Comparison of ENCODE assay signal across 1 cellular context in the genomic region with DNA sequence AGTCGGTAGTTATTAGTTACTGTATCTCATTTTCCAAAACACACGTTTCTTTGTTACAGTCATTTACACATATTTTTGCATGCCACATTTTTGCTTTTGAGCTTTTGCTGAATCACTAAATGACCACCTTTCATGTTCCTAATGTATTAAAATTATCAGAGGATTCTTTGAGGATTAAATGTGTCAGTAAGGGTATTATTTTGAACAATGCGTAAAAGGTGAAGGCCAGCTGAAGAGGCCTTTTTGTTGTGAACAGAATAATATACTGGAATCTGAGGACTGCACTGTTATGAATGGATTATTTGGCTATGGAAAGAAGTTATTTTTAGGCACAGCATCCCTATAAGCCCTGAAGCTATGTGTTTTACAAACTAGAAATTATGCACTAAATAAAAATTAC.
TF ChIP-seq lines count a peak whose summit lies in the region.

No MANE protein-coding gene starts in this region.

TF ChIP-seq in GM23338, 12 proteins besides CTCF, POLR2A, EP300 and RAD21 (continued from another document):
- TF ChIP-seq, protein P1, sequence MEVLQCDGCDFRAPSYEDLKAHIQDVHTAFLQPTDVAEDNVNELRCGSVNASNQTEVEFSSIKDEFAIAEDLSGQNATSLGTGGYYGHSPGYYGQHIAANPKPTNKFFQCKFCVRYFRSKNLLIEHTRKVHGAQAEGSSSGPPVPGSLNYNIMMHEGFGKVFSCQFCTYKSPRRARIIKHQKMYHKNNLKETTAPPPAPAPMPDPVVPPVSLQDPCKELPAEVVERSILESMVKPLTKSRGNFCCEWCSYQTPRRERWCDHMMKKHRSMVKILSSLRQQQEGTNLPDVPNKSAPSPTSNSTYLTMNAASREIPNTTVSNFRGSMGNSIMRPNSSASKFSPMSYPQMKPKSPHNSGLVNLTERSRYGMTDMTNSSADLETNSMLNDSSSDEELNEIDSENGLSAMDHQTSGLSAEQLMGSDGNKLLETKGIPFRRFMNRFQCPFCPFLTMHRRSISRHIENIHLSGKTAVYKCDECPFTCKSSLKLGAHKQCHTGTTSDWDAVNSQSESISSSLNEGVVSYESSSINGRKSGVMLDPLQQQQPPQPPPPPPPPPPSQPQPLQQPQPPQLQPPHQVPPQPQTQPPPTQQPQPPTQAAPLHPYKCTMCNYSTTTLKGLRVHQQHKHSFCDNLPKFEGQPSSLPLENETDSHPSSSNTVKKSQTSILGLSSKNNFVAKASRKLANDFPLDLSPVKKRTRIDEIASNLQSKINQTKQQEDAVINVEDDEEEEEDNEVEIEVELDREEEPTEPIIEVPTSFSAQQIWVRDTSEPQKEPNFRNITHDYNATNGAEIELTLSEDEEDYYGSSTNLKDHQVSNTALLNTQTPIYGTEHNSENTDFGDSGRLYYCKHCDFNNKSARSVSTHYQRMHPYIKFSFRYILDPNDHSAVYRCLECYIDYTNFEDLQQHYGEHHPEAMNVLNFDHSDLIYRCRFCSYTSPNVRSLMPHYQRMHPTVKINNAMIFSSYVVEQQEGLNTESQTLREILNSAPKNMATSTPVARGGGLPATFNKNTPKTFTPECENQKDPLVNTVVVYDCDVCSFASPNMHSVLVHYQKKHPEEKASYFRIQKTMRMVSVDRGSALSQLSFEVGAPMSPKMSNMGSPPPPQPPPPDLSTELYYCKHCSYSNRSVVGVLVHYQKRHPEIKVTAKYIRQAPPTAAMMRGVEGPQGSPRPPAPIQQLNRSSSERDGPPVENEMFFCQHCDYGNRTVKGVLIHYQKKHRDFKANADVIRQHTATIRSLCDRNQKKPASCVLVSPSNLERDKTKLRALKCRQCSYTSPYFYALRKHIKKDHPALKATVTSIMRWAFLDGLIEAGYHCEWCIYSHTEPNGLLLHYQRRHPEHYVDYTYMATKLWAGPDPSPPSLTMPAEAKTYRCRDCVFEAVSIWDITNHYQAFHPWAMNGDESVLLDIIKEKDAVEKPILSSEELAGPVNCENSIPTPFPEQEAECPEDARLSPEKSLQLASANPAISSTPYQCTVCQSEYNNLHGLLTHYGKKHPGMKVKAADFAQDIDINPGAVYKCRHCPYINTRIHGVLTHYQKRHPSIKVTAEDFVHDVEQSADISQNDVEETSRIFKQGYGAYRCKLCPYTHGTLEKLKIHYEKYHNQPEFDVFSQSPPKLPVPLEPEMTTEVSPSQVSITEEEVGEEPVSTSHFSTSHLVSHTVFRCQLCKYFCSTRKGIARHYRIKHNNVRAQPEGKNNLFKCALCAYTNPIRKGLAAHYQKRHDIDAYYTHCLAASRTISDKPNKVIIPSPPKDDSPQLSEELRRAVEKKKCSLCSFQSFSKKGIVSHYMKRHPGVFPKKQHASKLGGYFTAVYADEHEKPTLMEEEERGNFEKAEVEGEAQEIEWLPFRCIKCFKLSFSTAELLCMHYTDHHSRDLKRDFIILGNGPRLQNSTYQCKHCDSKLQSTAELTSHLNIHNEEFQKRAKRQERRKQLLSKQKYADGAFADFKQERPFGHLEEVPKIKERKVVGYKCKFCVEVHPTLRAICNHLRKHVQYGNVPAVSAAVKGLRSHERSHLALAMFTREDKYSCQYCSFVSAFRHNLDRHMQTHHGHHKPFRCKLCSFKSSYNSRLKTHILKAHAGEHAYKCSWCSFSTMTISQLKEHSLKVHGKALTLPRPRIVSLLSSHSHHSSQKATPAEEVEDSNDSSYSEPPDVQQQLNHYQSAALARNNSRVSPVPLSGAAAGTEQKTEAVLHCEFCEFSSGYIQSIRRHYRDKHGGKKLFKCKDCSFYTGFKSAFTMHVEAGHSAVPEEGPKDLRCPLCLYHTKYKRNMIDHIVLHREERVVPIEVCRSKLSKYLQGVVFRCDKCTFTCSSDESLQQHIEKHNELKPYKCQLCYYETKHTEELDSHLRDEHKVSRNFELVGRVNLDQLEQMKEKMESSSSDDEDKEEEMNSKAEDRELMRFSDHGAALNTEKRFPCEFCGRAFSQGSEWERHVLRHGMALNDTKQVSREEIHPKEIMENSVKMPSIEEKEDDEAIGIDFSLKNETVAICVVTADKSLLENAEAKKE (CRISPR knock-in tag; IDR thresholded peaks at IDR 0.05) = no peak
- no peak for TF ChIP-seq EZH2phosphoT487 (IDR thresholded peaks at IDR 0.05; ENCODE audit: unreplicated experiment)
- TF ChIP-seq, protein P2, sequence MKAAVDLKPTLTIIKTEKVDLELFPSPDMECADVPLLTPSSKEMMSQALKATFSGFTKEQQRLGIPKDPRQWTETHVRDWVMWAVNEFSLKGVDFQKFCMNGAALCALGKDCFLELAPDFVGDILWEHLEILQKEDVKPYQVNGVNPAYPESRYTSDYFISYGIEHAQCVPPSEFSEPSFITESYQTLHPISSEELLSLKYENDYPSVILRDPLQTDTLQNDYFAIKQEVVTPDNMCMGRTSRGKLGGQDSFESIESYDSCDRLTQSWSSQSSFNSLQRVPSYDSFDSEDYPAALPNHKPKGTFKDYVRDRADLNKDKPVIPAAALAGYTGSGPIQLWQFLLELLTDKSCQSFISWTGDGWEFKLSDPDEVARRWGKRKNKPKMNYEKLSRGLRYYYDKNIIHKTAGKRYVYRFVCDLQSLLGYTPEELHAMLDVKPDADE (IDR thresholded peaks at IDR 0.05) = no peak
- no peak for TF ChIP-seq CREB1 (CRISPR knock-in tag; IDR thresholded peaks at IDR 0.05; ENCODE audit: low read depth)
